ENCODE assay signal across 7 cellular contexts in the genomic region with DNA sequence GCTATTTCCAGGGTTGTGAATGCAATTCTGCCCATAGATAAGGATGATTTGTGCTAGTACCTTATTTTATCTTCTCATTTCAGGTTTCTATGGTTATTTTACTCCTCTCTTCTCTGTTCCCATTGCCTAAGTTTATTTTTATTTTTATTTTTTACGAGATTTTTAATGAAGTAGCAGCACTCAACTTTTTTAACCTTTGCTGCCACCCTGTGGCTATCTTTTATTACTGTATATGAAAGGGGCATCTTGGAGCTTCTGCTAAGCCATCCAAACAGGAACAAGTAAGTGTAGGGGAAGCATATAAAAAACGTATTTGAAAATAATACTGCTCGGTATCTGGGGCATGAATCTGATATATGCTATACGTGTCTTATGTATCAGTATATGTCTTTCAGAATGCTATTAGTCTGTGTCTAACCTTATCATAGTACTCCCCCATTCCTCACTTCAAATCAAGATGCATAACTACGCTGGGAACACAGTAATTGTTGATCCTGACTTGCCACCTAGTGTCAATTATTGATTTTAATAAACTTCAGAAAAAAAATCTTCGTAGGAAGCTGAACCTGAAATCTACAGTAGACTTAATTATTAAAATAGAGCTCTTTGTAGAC.
A peak's percentile ranks its signal among the peaks of the same experiment; 100 is the strongest.
DNase-seq lines count a peak whose midpoint lies in the region; ATAC-seq and TF ChIP-seq lines count a peak whose summit lies in the region.

No MANE protein-coding gene starts in this region.

- H3K27me3 ChIP-seq in DND-41 (ENCODE audit: insufficient read depth, low read length, poor library complexity): peaks cover 5% of the 10 kb centered on the region
- H3K27me3 ChIP-seq in psoas muscle (ENCODE audit: insufficient read depth in 3 of 3, low read length in 2 of 3): no peaks in the 10 kb centered on the region

- no peaks in the 10 kb centered on the region for H3K27me3 Mint-ChIP-seq in T-cell

- intact Hi-C loops in psoas muscle (cut with DNase I): loop anchor here (5.0 to 10.0 kb wide), 4 partner anchors 135 to 505 kb away; partner anchors contain the start of genes CLEC4E (in 2 of the 2) and PHC1 (in 1 of the 2)

- no peak overlapping the region for H3K4me3 Mint-ChIP-seq in T-cell

- peaks cover 2 to 6% (median 6%) of the 10 kb centered on the region in 3 donors for H3K9me3 Mint-ChIP-seq in T-cell

- H3K4me1 Mint-ChIP-seq in T-cell: peaks cover 16 to 35% (median 26%) of the 10 kb centered on the region in 3 donors

- no peaks in the 10 kb centered on the region for H3K9me3 ChIP-seq in DND-41 (ENCODE audit: insufficient read depth, low read length, severe bottlenecking)
- H3K9me3 ChIP-seq in psoas muscle: no peaks in the 10 kb centered on the region

- H3K4me2 ChIP-seq in DND-41 (ENCODE audit: insufficient read depth, low read length): no peak overlapping the region

- H3K27ac Mint-ChIP-seq in T-cell: peak overlapping the region; percentile 73 to 77

- DNase-seq in DND-41 (peak; percentile 19), HS-5 (ENCODE audit: low read depth) (peak; percentile 23), T-cell (peak in 10 of 34 experiments; percentile 11 to 55 (median 26)), fibroblast of the conjunctiva (ENCODE audit: low read depth) (peak; percentile 30), psoas muscle (no peak)

- H3K27ac ChIP-seq in DND-41 (ENCODE audit: low read length) (no peak overlapping the region), psoas muscle (no peak overlapping the region)

- H3K36me3 ChIP-seq in DND-41 (ENCODE audit: insufficient read depth, low read length): no peaks in the 10 kb centered on the region
- no peaks in the 10 kb centered on the region for H3K36me3 ChIP-seq in psoas muscle (ENCODE audit: insufficient read depth in 1 of 2, low read depth in 1 of 2)

- no peaks in the 10 kb centered on the region for H4K20me1 ChIP-seq in DND-41 (ENCODE audit: insufficient read depth, low read length)

- no peak overlapping the region for H2AFZ ChIP-seq in DND-41 (ENCODE audit: low read depth, low read length)

- ATAC-seq in DND-41 (ENCODE audit: insufficient read depth, low read depth): peak; percentile 66; the same call in 2 of the 3 replicates
- ATAC-seq in T-cell (replicated peaks in 1 of 4): peak in 3 of 4 experiments; percentile 77 to 81 (median 81)
- peak in 3 of 4 donors; percentile 51 to 80 (median 57) for ATAC-seq in psoas muscle
- no peak for ATAC-seq in HG02678 (IDR thresholded peaks at IDR 0.05; ENCODE audit: unreplicated experiment)
- ATAC-seq in HG02938 (IDR thresholded peaks at IDR 0.05; ENCODE audit: unreplicated experiment): no peak

- POLR2A ChIA-PET in T-cell (lab: Charles Lee): interaction anchor here (0.7 to 1.4 kb wide), 3 partner anchors 9 to 506 kb away, joined by 3 to 5 read pairs (median 3); no protein-coding TSS in a partner anchor

- CTCF ChIA-PET in T-cell (lab: Charles Lee): interaction anchor here (0.6 to 5.9 kb wide), 53 partner anchors 9 to 506 kb away, joined by 3 to 119 read pairs (median 4); partner anchors contain the start of genes M6PR (in 2 of the 2) and MFAP5 (in 1 of the 2)

- TF ChIP-seq CTCF in DND-41 (IDR thresholded peaks at IDR 0.05; ENCODE audit: borderline replicate concordance, extremely low read depth, low read length, poor library complexity, severe bottlenecking) (peak; percentile 67), psoas muscle (IDR thresholded peaks at IDR 0.05) (peak; percentile 54)

- WGBS in psoas muscle, 3 donors: 33 to 39% (median 34%) methylated on average over 6 of the region's 6 CpGs

- H3K79me2 ChIP-seq in DND-41 (ENCODE audit: insufficient read depth, low read length): no peaks in the 10 kb centered on the region

- H3K4me1 ChIP-seq in DND-41 (ENCODE audit: insufficient read depth, low read length): no peaks in the 10 kb centered on the region
- H3K4me1 ChIP-seq in psoas muscle: no peaks in the 10 kb centered on the region

- H3K36me3 Mint-ChIP-seq in T-cell: peaks cover 16% of the 10 kb centered on the region

- H3K4me3 ChIP-seq in DND-41 (ENCODE audit: low read depth in 1 of 2, low read length in 2 of 2) (no peak overlapping the region), psoas muscle (no peak overlapping the region)

- H3K9ac ChIP-seq in DND-41 (ENCODE audit: low read depth, low read length): no peak overlapping the region

Comparison
In these comparisons a context has a peak if more than half of its experiments do, and no peak if none do; other contexts are left out.
1. ATAC-seq: peak in DND-41 (single experiment), T-cell (3 of 4) and psoas muscle (3 of 4); none in HG02678 (single experiment) and HG02938 (single experiment).
2. DNase-seq: peak in DND-41 (single experiment), HS-5 (single experiment) and fibroblast of the conjunctiva (single experiment); none in psoas muscle (0 of 2).